Comparison of ENCODE assay signal across 8 cellular contexts in the genomic region with DNA sequence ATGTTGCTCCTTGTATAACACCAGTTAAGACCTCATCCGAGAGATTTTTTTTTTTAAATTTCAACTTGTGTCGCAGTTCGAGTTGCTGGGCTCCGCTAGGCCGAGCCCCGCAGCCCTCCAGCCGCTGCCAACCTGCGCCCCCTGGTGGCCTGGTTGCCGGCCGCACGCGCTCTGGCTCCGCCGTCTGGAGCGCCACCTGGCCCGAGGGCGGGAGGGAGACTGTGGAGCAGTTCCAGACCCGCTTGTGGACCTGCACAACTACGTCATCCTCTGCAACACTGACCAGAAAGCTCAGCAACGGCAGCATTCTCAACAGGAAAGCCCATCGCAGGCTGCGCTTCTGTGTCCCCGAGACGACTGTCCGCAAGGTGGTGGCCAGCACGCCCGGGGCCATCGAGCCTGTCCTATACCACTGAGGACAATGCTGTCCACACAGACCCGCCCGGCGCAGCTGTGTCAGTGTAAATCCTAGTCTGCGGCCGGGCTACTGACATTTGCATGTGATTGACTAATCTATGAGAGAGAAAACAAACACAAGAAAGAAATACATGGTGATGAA. TPM values are rescaled to one million over a fixed set of nuclear protein-coding genes. Genes with fewer than 3 reads are reported as not detected.
DNase-seq lines count a peak whose midpoint lies in the region; ATAC-seq and TF ChIP-seq lines count a peak whose summit lies in the region.

No MANE protein-coding gene starts in this region.

- H3K27ac ChIP-seq in right cardiac atrium (ENCODE audit: low read length) = no peak overlapping the region
- peak overlapping the region; percentile 14 for H3K27ac ChIP-seq in rectal smooth muscle tissue (ENCODE audit: low read depth, low read length)
- peak overlapping the region in 1 of 2 donors; percentile 64 for H3K27ac ChIP-seq in uterus

- no peaks in the 10 kb centered on the region for H3K27me3 ChIP-seq in right cardiac atrium (ENCODE audit: control insufficient read depth, insufficient read depth)
- no peaks in the 10 kb centered on the region for H3K27me3 ChIP-seq in rectal smooth muscle tissue (ENCODE audit: control insufficient read depth, insufficient read depth, low read length)
- H3K27me3 ChIP-seq in uterus = no peaks in the 10 kb centered on the region

- H3K9ac ChIP-seq in rectal smooth muscle tissue (ENCODE audit: low read length) = no peak overlapping the region

- DNase-seq in NCI-H1092 treated with DMSO at 0.1 percent for 48 hours (lab: John Stamatoyannopoulos, UW) (peak; percentile 71), T-helper 2 cell (peak; percentile 63 to 81 (median 80)), anterior cingulate cortex (lab: John Stamatoyannopoulos, UW) (peak in 57 of 58 donors; percentile 15 to 90 (median 80)), right cardiac atrium (peak; percentile 84 to 95 (median 94)), uterus (peak; percentile 88 to 93)

- WGBS in right cardiac atrium = 2% methylated on average over 33 of the region's 33 CpGs

- TF ChIP-seq CTCF in GM12872 (IDR thresholded peaks at IDR 0.05; ENCODE audit: insufficient read depth, low read depth, low read length) (peak; percentile 95), uterus (IDR thresholded peaks at IDR 0.05) (peak; percentile 86 to 98 (median 96))

- H3K9me3 ChIP-seq in right cardiac atrium (ENCODE audit: control insufficient read depth, low read length) (no peaks in the 10 kb centered on the region), uterus (no peaks in the 10 kb centered on the region)

- TF ChIP-seq POLR2A in uterus (IDR thresholded peaks at IDR 0.05) = no peak

- intact Hi-C loops in right cardiac atrium (cut with DNase I) (loop anchor here in 1 of 4 donors (10.0 kb wide), 1 partner anchor 120 kb away; no protein-coding TSS in a partner anchor), uterus (cut with DNase I; ENCODE audit: low total_unique reads) (no loop called here)

- H3K4me1 ChIP-seq in right cardiac atrium (ENCODE audit: control insufficient read depth, insufficient read depth, low read length) (no peaks in the 10 kb centered on the region), rectal smooth muscle tissue (ENCODE audit: control insufficient read depth, insufficient read depth, low read length) (no peaks in the 10 kb centered on the region), uterus (no peaks in the 10 kb centered on the region)

- H3K4me3 ChIP-seq in right cardiac atrium (ENCODE audit: low read length) (peak overlapping the region; percentile 1), rectal smooth muscle tissue (ENCODE audit: low read length) (peak overlapping the region; percentile 70), uterus (peak overlapping the region in 1 of 2 donors; percentile 35)

- H3K36me3 ChIP-seq in rectal smooth muscle tissue (ENCODE audit: control insufficient read depth, insufficient read depth, low read length) (no peaks in the 10 kb centered on the region), uterus (no peaks in the 10 kb centered on the region)

- ATAC-seq in HG02623 (IDR thresholded peaks at IDR 0.05; ENCODE audit: unreplicated experiment) = peak; percentile 99
- ATAC-seq in right cardiac atrium = peak; percentile 99 to 100

RNA-seq across cellular contexts. Expression of gene ARL9, which starts 39.1 kb away (rescaled TPM):
- total RNA-seq in right cardiac atrium = not detected
- 0.05 TPM for polyA plus RNA-seq in right cardiac atrium
- total RNA-seq in uterus = 1 to 10 TPM in 1 of 4 donors, under 1 TPM in 1, not detected in 2; 0.14 to 1.7 TPM
